15 cellular contexts compared by ENCODE assay signal in the genomic region with DNA sequence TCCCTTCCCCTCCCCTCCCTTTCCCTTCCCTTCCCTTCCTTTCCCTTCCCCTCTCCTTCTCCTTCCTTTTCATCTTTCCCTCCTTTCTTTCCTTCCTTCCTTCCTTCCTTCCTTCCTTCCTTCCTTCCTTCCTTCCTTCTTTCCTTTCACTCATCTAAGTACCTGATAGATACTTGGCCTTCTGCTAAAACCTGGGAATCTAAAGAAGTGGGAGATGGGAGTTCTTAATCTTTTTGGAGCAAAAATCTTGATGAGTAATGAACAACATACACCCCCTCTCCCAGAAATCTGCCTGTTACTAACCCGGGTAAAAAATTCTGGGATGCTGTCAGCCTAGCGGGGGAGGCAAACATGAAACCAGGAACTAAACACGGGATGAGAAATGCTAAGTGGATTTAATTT.
A peak's percentile ranks its signal among the peaks of the same experiment; 100 is the strongest.
DNase-seq lines count a peak whose midpoint lies in the region; ATAC-seq and TF ChIP-seq lines count a peak whose summit lies in the region.
"Had no signal": no experiment of that assay in that cellular context is flagged by ENCODE, and none has a peak within 500 bp of the region (broad histone marks: within the 10 kb centered on the region; RNA-seq: fewer than 3 reads in every experiment).

No MANE protein-coding gene starts in this region.

- H3K9me3 ChIP-seq in uterus (no peaks in the 10 kb centered on the region), Caco-2 (no peaks in the 10 kb centered on the region)
- H3K9me3 ChIP-seq: BLaER1 treated with 17β-estradiol and CSF1 and Interleukin-3, amounts not matched to agents 10 nM and 100 nM; SK-N-SH had no signal

- peak overlapping the region in 1 of 2 donors; percentile 27 for H3K27ac ChIP-seq in uterus

- H3K4me1 Mint-ChIP-seq in brain (peaks cover 63% of the 10 kb centered on the region), Caco-2 (ENCODE audit: low read depth, unreplicated experiment) (peaks cover 18% of the 10 kb centered on the region)

- DNase-seq in NCI-H82 (lab: John Stamatoyannopoulos, UW) (peak; percentile 80), inferior parietal cortex (ENCODE audit: extremely low spot score) (peak; percentile 14), uterus (peak; percentile 60 to 68), islet precursor cell (no peak), Caco-2 (no peak), left lobe of liver (ENCODE audit: low spot score) (no peak)
- DNase-seq: EL, H9, NCI-H146, NCI-H2081 treated with DMSO at 0.1 percent for 48 hours, SK-N-SH had no signal

- H3K4me3 Mint-ChIP-seq in brain: no peak overlapping the region
- no peak overlapping the region for H3K4me3 Mint-ChIP-seq in Caco-2 (ENCODE audit: unreplicated experiment)

- intact Hi-C loops in uterus (cut with DNase I; ENCODE audit: low total_unique reads) (no loop called here), Caco-2 (cut with micrococcal nuclease; ENCODE audit: unreplicated experiment) (no loop called here)

- POLR2A ChIA-PET in Caco-2 (lab: Charles Lee): no interaction called here

- BruUV-seq in Caco-2 (replicated peaks; lab: Mats Ljungman, UMichigan): no TSS peak

- H3K9me3 Mint-ChIP-seq in brain (peaks cover 0 to 5% (median 0%) of the 10 kb centered on the region in 5 experiments), Caco-2 (ENCODE audit: unreplicated experiment) (no peaks in the 10 kb centered on the region)
- H3K9me3 Mint-ChIP-seq: H9 had no signal

- H3K27me3 ChIP-seq in uterus (no peaks in the 10 kb centered on the region), Caco-2 (replicated peaks; ENCODE audit: control insufficient read depth, insufficient read depth, low read length) (no peaks in the 10 kb centered on the region)
- H3K27me3 ChIP-seq: BLaER1 treated with 17β-estradiol and CSF1 and Interleukin-3, amounts not matched to agents 10 nM and 100 nM had no signal

- no peaks in the 10 kb centered on the region for H3K36me3 ChIP-seq in uterus
- H3K36me3 ChIP-seq in Caco-2 (ENCODE audit: control insufficient read depth, insufficient read depth, low read length): no peaks in the 10 kb centered on the region
- H3K36me3 ChIP-seq: BLaER1 treated with 17β-estradiol and CSF1 and Interleukin-3, amounts not matched to agents 10 nM and 100 nM had no signal

- peaks cover 5% of the 10 kb centered on the region for H3K27me3 Mint-ChIP-seq in brain
- H3K27me3 Mint-ChIP-seq in Caco-2 (ENCODE audit: insufficient read depth, unreplicated experiment): no peaks in the 10 kb centered on the region

- H3K27ac Mint-ChIP-seq in brain (peak overlapping the region in 3 of 5 experiments; percentile 6 to 67 (median 66)), Caco-2 (ENCODE audit: unreplicated experiment) (no peak overlapping the region)
- H3K27ac Mint-ChIP-seq: H9 had no signal

- H3K4me3 ChIP-seq in uterus: no peak overlapping the region
- no peak overlapping the region for H3K4me3 ChIP-seq in Caco-2 (ENCODE audit: low read depth, low read length)
- H3K4me3 ChIP-seq: BLaER1 treated with 17β-estradiol and CSF1 and Interleukin-3, amounts not matched to agents 10 nM and 100 nM had no signal

- TF ChIP-seq POLR2A in uterus (IDR thresholded peaks at IDR 0.05): no peak

- CTCF ChIA-PET in Caco-2 (lab: Charles Lee): no interaction called here

- TF ChIP-seq CTCF in brain (conservative IDR thresholded peaks at IDR 0.05) (no peak), uterus (IDR thresholded peaks at IDR 0.05) (no peak), Caco-2 (IDR thresholded peaks at IDR 0.05; ENCODE audit: insufficient read depth in 1 of 2, low read depth in 1 of 2, low read length in 1 of 2, severe bottlenecking in 1 of 2, unreplicated experiment in 1 of 2) (no peak)

- no peaks in the 10 kb centered on the region for H3K36me3 Mint-ChIP-seq in brain
- no peaks in the 10 kb centered on the region for H3K36me3 Mint-ChIP-seq in Caco-2 (ENCODE audit: insufficient read depth, unreplicated experiment)

- ATAC-seq in left lobe of liver: no peak
- ATAC-seq: Panc1, Right ventricle myocardium inferior had no signal

- H3K4me1 ChIP-seq in uterus (peaks cover 1 to 8% of the 10 kb centered on the region in 2 donors), Caco-2 (peaks cover 14% of the 10 kb centered on the region)

Comparison
In these comparisons a context has a peak if more than half of its experiments do, and no peak if none do; other contexts are left out.
1. DNase-seq: peak in NCI-H82 (single experiment), inferior parietal cortex (single experiment) and uterus (2 of 2); none in islet precursor cell (single experiment), Caco-2 (0 of 2) and left lobe of liver (single experiment).